8 cellular contexts compared by ENCODE assay signal in the genomic region with DNA sequence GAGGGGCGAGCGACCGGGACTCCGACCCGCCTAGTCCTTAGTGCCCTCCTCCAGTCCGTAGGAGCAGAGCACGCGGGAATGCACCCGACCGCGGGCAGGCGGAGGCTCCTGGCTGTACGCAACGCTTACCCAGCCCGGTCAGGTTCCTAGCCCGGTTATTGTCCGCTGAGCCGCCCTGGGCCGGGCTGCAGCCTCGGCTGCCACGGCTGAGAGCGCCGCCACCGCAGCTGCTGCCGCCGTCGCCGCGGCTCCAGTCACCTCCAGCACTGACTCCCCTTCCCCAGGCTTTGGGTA. TPM values are rescaled to one million over a fixed set of nuclear protein-coding genes. Genes with fewer than 3 reads are reported as not detected.
DNase-seq lines count a peak whose midpoint lies in the region; ATAC-seq, FAIRE-seq and TF ChIP-seq lines count a peak whose summit lies in the region.

A gene (minus strand): TSS at position 268 of the 294 bp plus-strand sequence. CDS start 12,422 bp downstream, outside the sequence.

- no peaks in the 10 kb centered on the region for H3K36me3 Mint-ChIP-seq in neural progenitor cell

- H2AFZ ChIP-seq in endothelial cell of umbilical vein (ENCODE audit: low read depth, low read length) = peak within 1 kb of the TSS; percentile 93
- H2AFZ ChIP-seq in neural progenitor cell (replicated peaks) = peak within 1 kb of the TSS; percentile 44

- FAIRE-seq in endothelial cell of umbilical vein (lab: Jason Lieb, UNC) = no peak

- H3K4me1 Mint-ChIP-seq in neural progenitor cell = peaks cover 22% of the 10 kb centered on the region

- ATAC-seq in HG02840 (IDR thresholded peaks at IDR 0.05; ENCODE audit: low FRiP score, unreplicated experiment) (peak; percentile 39), Panc1 (peak; percentile 74)

- no peaks in the 10 kb centered on the region for H4K20me1 ChIP-seq in endothelial cell of umbilical vein (replicated peaks; ENCODE audit: control insufficient read depth, extremely low read depth, insufficient read depth, low read length)
- peaks cover 4% of the 10 kb centered on the region for H4K20me1 ChIP-seq in neural progenitor cell (ENCODE audit: low read depth)

- H3K4me3 ChIP-seq in Panc1 (ENCODE audit: low read depth in 2 of 2, low read length in 2 of 2) (peak within 1 kb of the TSS; percentile 62 to 73), endothelial cell of umbilical vein (replicated peaks in 1 of 3; ENCODE audit: insufficient read depth in 1 of 3, low read depth in 1 of 3, low read length in 3 of 3) (peak within 1 kb of the TSS; percentile 71 to 80 (median 71)), neural progenitor cell (peak within 1 kb of the TSS; percentile 58)

- no peaks in the 10 kb centered on the region for H3K36me3 ChIP-seq in Panc1 (ENCODE audit: control insufficient read depth, insufficient read depth, low read length)
- no peaks in the 10 kb centered on the region for H3K36me3 ChIP-seq in endothelial cell of umbilical vein (ENCODE audit: control insufficient read depth in 2 of 2, extremely low read depth in 1 of 2, insufficient read depth in 2 of 2, low read length in 2 of 2)
- no peaks in the 10 kb centered on the region for H3K36me3 ChIP-seq in neural progenitor cell

- H3K4me3 Mint-ChIP-seq in neural progenitor cell = peak within 1 kb of the TSS; percentile 89

- no peaks in the 10 kb centered on the region for H3K79me2 ChIP-seq in endothelial cell of umbilical vein (ENCODE audit: control insufficient read depth, insufficient read depth, low read length)
- no peaks in the 10 kb centered on the region for H3K79me2 ChIP-seq in neural progenitor cell (ENCODE audit: low read depth)

- CTCF ChIA-PET in Panc1 (lab: Charles Lee) (no interaction called here), endothelial cell of umbilical vein (lab: Charles Lee) (interaction anchor here (0.8 kb wide), 1 partner anchor 8 kb away, joined by 3 read pairs; no protein-coding TSS in a partner anchor)

- no peaks in the 10 kb centered on the region for H3K27me3 ChIP-seq in Panc1 (ENCODE audit: control insufficient read depth, insufficient read depth, low read length)
- no peaks in the 10 kb centered on the region for H3K27me3 ChIP-seq in endothelial cell of umbilical vein (ENCODE audit: control insufficient read depth in 2 of 2, insufficient read depth in 2 of 2, low read length in 2 of 2)
- H3K27me3 ChIP-seq in neural progenitor cell = peaks cover 7% of the 10 kb centered on the region

- H3K9ac ChIP-seq in endothelial cell of umbilical vein (replicated peaks; ENCODE audit: extremely low read depth, insufficient read depth, low read length) = peak within 1 kb of the TSS; percentile 72
- no peak within 1 kb of the TSS for H3K9ac ChIP-seq in neural progenitor cell

- peak; percentile 0 for DNase-seq in activated CD4-positive, CD25-positive, alpha-beta regulatory T cell treated with anti-CD3 and anti-CD28 coated beads, Interleukin-2, amount 50 U/mL, for 16 hours (ENCODE audit: low read depth, low spot score)
- no peak for DNase-seq in activated CD4-positive, CD25-positive, alpha-beta regulatory T cell treated with anti-CD3 and anti-CD28 coated beads, Interleukin-2, amount 50 U/mL, for 72 hours
- DNase-seq in Panc1 (ENCODE audit: low read depth, low spot score) = no peak
- no peak for DNase-seq in endothelial cell of umbilical vein (ENCODE audit: low read depth, low spot score)
- no peak for DNase-seq in neural progenitor cell (ENCODE audit: low spot score)
- DNase-seq in retina = no peak
- no peak for DNase-seq in cortex of kidney (lab: John Stamatoyannopoulos, UW)

- no peak for TF ChIP-seq POLR2A in endothelial cell of umbilical vein (IDR thresholded peaks at IDR 0.05; ENCODE audit: low read depth, low read length)

- H3K9me3 Mint-ChIP-seq in neural progenitor cell = peaks cover 10% of the 10 kb centered on the region

- POLR2A ChIA-PET in Panc1 (lab: Charles Lee) = no interaction called here
- POLR2A ChIA-PET in endothelial cell of umbilical vein (lab: Charles Lee) = no interaction called here

- H3K4me2 ChIP-seq in endothelial cell of umbilical vein (ENCODE audit: insufficient read depth, low read length) (peak within 1 kb of the TSS; percentile 71), neural progenitor cell (peak within 1 kb of the TSS; percentile 79)

- intact Hi-C loops in Panc1 (cut with micrococcal nuclease; ENCODE audit: unreplicated experiment) = loop anchor here (5.0 kb wide), 1 partner anchor 47 kb away; no protein-coding TSS in a partner anchor
- intact Hi-C loops in endothelial cell of umbilical vein (cut with micrococcal nuclease) = loop anchor here (2.0 to 10.0 kb wide), 2 partner anchors 189 to 451 kb away; a partner anchor contains a TSS

- peaks cover 9% of the 10 kb centered on the region for H3F3A ChIP-seq in neural progenitor cell (ENCODE audit: low read depth)

- H3K9me3 ChIP-seq in Panc1 (ENCODE audit: control insufficient read depth, insufficient read depth, low read depth, low read length) = no peaks in the 10 kb centered on the region
- H3K9me3 ChIP-seq in endothelial cell of umbilical vein (replicated peaks; ENCODE audit: control insufficient read depth, insufficient read depth, low read length) = no peaks in the 10 kb centered on the region
- H3K9me3 ChIP-seq in neural progenitor cell (ENCODE audit: low read depth) = no peaks in the 10 kb centered on the region

- TF ChIP-seq CTCF in Panc1 (IDR thresholded peaks at IDR 0.05) = no peak
- no peak for TF ChIP-seq CTCF in endothelial cell of umbilical vein (IDR thresholded peaks at IDR 0.05; ENCODE audit: extremely low read depth in 1 of 2, insufficient read depth in 1 of 2, low read depth in 1 of 2, low read length in 2 of 2)
- no peak for TF ChIP-seq CTCF in neural progenitor cell (IDR thresholded peaks at IDR 0.05)

- no peak within 1 kb of the TSS for H3K27ac Mint-ChIP-seq in neural progenitor cell

- BruUV-seq in Panc1 (replicated peaks; lab: Mats Ljungman, UMichigan) (no TSS peak), endothelial cell of umbilical vein (replicated peaks; lab: Mats Ljungman, UMichigan) (no TSS peak)

- in situ Hi-C loops in Panc1 (cut with HindIII; ENCODE audit: low pct_unique_long_range_greater_than_20kb, low sequenced_read_pairs) = no loop called here

- no peaks in the 10 kb centered on the region for H3K27me3 Mint-ChIP-seq in neural progenitor cell (ENCODE audit: insufficient read depth, low read depth)

- H3K9me1 ChIP-seq in endothelial cell of umbilical vein (replicated peaks; ENCODE audit: control insufficient read depth, extremely low read depth, insufficient read depth, low read length) = no peaks in the 10 kb centered on the region

- H3K4me1 ChIP-seq in Panc1 (ENCODE audit: control insufficient read depth, insufficient read depth, low read length) = peaks cover 6% of the 10 kb centered on the region; the same call in 1 of the 2 replicates
- H3K4me1 ChIP-seq in endothelial cell of umbilical vein (ENCODE audit: control insufficient read depth, extremely low read depth, insufficient read depth, low read length) = peaks cover 3% of the 10 kb centered on the region
- no peaks in the 10 kb centered on the region for H3K4me1 ChIP-seq in neural progenitor cell

- H3K27ac ChIP-seq in Panc1 (ENCODE audit: low read length) (peak within 1 kb of the TSS; percentile 84), endothelial cell of umbilical vein (ENCODE audit: insufficient read depth, low read depth, low read length) (peak within 1 kb of the TSS; percentile 70), neural progenitor cell (peak within 1 kb of the TSS; percentile 46)

- dilution Hi-C loops in endothelial cell of umbilical vein (cut with MboI; ENCODE audit: extremely low pct_ligation_motif_present, low sequenced_read_pairs) = no loop called here

TF ChIP-seq in endothelial cell of umbilical vein, 7 proteins besides CTCF, POLR2A, EP300 and RAD21:
- TF ChIP-seq, protein P1, sequence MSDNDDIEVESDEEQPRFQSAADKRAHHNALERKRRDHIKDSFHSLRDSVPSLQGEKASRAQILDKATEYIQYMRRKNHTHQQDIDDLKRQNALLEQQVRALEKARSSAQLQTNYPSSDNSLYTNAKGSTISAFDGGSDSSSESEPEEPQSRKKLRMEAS (IDR thresholded peaks at IDR 0.05; ENCODE audit: insufficient read depth, insufficient read length) = no peak
- TF ChIP-seq GATA2 (IDR thresholded peaks at IDR 0.05; ENCODE audit: insufficient read depth, insufficient read length, low read depth, low read length) (no peak), POLR2AphosphoS5 (IDR thresholded peaks at IDR 0.05; ENCODE audit: insufficient read depth, low read depth, low read length) (no peak), MYC (IDR thresholded peaks at IDR 0.05; ENCODE audit: low read depth, low read length) (no peak), JUN (IDR thresholded peaks at IDR 0.05; ENCODE audit: borderline replicate concordance, insufficient read depth, insufficient read length, low read depth) (no peak), EZH2 (IDR thresholded peaks at IDR 0.05; ENCODE audit: borderline replicate concordance, low read depth, low read length, severe bottlenecking) (no peak), FOS (IDR thresholded peaks at IDR 0.05; ENCODE audit: borderline replicate concordance, insufficient read depth, low read length) (no peak)

RNA-seq across cellular contexts. Expression of the gene that starts here (rescaled TPM):
- total RNA-seq in Panc1 (2021; ENCODE audit: unreplicated experiment) = 3.9 TPM
- polyA plus RNA-seq in Panc1 (2012; ENCODE audit: insufficient read length) = 2.4 TPM
- total RNA-seq in endothelial cell of umbilical vein = 1.8 and 2.0 TPM in 2 replicates
- 0.67 and 0.76 TPM in 2 replicates for polyA plus RNA-seq in endothelial cell of umbilical vein
- polyA plus RNA-seq in endothelial cell of umbilical vein (2011; cell fraction: cytosol; rRNA removed) = 0.81 and 0.87 TPM in 2 replicates
- polyA plus RNA-seq in endothelial cell of umbilical vein (2011; cell fraction: nucleus; rRNA removed) = 1.4 and 1.7 TPM in 2 replicates
- 1.2 and 1.7 TPM in 2 replicates for polyA plus RNA-seq in endothelial cell of umbilical vein (2012)
- polyA minus RNA-seq in endothelial cell of umbilical vein = 2.8 and 3.4 TPM in 2 replicates
- 3.3 TPM for polyA minus RNA-seq in endothelial cell of umbilical vein (2011; cell fraction: cytosol; rRNA and poly(A)+ RNA removed)
- polyA minus RNA-seq in endothelial cell of umbilical vein (2011; cell fraction: nucleus; rRNA and poly(A)+ RNA removed) = 2.2 and 2.4 TPM in 2 replicates
- 6.7 and 7.8 TPM in 2 replicates for total RNA-seq in neural progenitor cell (ENCODE audit: low replicate concordance)
